ENCODE assay signal across 2 cellular contexts in genomic region chr19:42396248-42396541, GRCh38.
TF ChIP-seq lines count a peak whose summit lies in the region.

No MANE protein-coding gene starts in this region.

TF ChIP-seq in liver, 16 proteins besides CTCF, POLR2A, EP300 and RAD21:
- TF ChIP-seq HNF4A (conservative IDR thresholded peaks at IDR 0.05) (no peak), NR2F2 (IDR thresholded peaks at IDR 0.05) (no peak), ATF3 (IDR thresholded peaks at IDR 0.05) (no peak), MAX (IDR thresholded peaks at IDR 0.05) (no peak), ZBTB33 (IDR thresholded peaks at IDR 0.05) (no peak), SP1 (IDR thresholded peaks at IDR 0.05) (no peak), GABPA (IDR thresholded peaks at IDR 0.05 in 1 of 2, conservative IDR thresholded peaks at IDR 0.05 in 1 of 2) (no peak), REST (IDR thresholded peaks at IDR 0.05) (no peak), JUND (IDR thresholded peaks at IDR 0.05) (no peak), FOXA1 (IDR thresholded peaks at IDR 0.05) (no peak), HNF4G (IDR thresholded peaks at IDR 0.05) (no peak), RXRA (IDR thresholded peaks at IDR 0.05) (no peak), EGR1 (IDR thresholded peaks at IDR 0.05; ENCODE audit: low read depth in 2 of 2) (no peak), FOXA2 (IDR thresholded peaks at IDR 0.05) (no peak), TAF1 (conservative IDR thresholded peaks at IDR 0.05) (no peak), YY1 (IDR thresholded peaks at IDR 0.05) (no peak)
TF ChIP-seq in liver: peak in this region for 0.

TF ChIP-seq in HepG2, 621 proteins besides CTCF, POLR2A, EP300 and RAD21:
- TF ChIP-seq ZBTB49 (CRISPR knock-in tag; IDR thresholded peaks at IDR 0.05; ENCODE audit: borderline replicate concordance) = no peak
- no peak for TF ChIP-seq HNRNPH1 (optimal IDR thresholded peaks at IDR 0.05; ENCODE audit: low read depth, low read length)
- no peak for TF ChIP-seq ZNF614 (CRISPR knock-in tag; IDR thresholded peaks at IDR 0.05; ENCODE audit: borderline replicate concordance)
- no peak for TF ChIP-seq KDM1A (CRISPR knock-in tag; IDR thresholded peaks at IDR 0.05)
- no peak for TF ChIP-seq ZNF761 (CRISPR knock-in tag; conservative IDR thresholded peaks at IDR 0.05)
TF ChIP-seq in HepG2: peak in this region for 0.
